ENCODE assay signal across 8 cellular contexts in genomic region chr17:19196382-19197204, GRCh38. TPM values are rescaled to one million over a fixed set of nuclear protein-coding genes. Genes with fewer than 3 reads are reported as not detected.
A peak's percentile ranks its signal among the peaks of the same experiment; 100 is the strongest.
DNase-seq lines count a peak whose midpoint lies in the region; ATAC-seq and TF ChIP-seq lines count a peak whose summit lies in the region.
"Not testable (repeated sequence)": the region's sequence is repeated elsewhere in the genome, so short reads cannot be mapped to it uniquely, and the experiment has no call there.

No MANE protein-coding gene starts in this region.

- BruUV-seq in Caco-2 (replicated peaks; lab: Mats Ljungman, UMichigan); PC-3 (replicated peaks; lab: Mats Ljungman, UMichigan): not testable (repeated sequence)

- H3K4me3 Mint-ChIP-seq in Caco-2 (ENCODE audit: unreplicated experiment); activated T-cell treated with anti-CD3 and anti-CD28 coated beads, Interleukin-2, amount 50 U/mL, for 72 hours: not testable (repeated sequence)

- peak overlapping the region; percentile 30 for H3K4me3 ChIP-seq in Caco-2 (ENCODE audit: low read depth, low read length)
- H3K4me3 ChIP-seq in PC-3 (ENCODE audit: low read length) = not testable (repeated sequence)
- peak overlapping the region; percentile 36 to 58 (median 47) for H3K4me3 ChIP-seq in esophagus muscularis mucosa

- H4K20me1 ChIP-seq in PC-3 (ENCODE audit: low read length) = not testable (repeated sequence)

- intact Hi-C loops in Caco-2 (cut with micrococcal nuclease; ENCODE audit: unreplicated experiment); PC-3 (cut with micrococcal nuclease); esophagus muscularis mucosa (cut with DNase I): not testable (repeated sequence)

- CTCF ChIA-PET in Caco-2 (lab: Charles Lee); PC-3 (lab: Charles Lee): not testable (repeated sequence)

- not testable (repeated sequence) for TF ChIP-seq CTCF in Caco-2 (IDR thresholded peaks at IDR 0.05; ENCODE audit: insufficient read depth in 1 of 2, low read depth in 1 of 2, low read length in 1 of 2, severe bottlenecking in 1 of 2, unreplicated experiment in 1 of 2); PC-3 (conservative IDR thresholded peaks at IDR 0.05; ENCODE audit: low read depth, low read length)
- TF ChIP-seq CTCF in esophagus muscularis mucosa (IDR thresholded peaks at IDR 0.05) = peak in 1 of 3 experiments; percentile 7

- peak in 1 of 2 experiments; percentile 7 for DNase-seq in Caco-2
- not testable (repeated sequence) for DNase-seq in PC-3; esophagus muscularis mucosa (ENCODE audit: extremely low spot score)
- DNase-seq in activated T-cell treated with anti-CD3 and anti-CD28 coated beads, Interleukin-2, amount 50 U/mL, for 72 hours = peak; percentile 2 to 18
- peak; percentile 5 for DNase-seq in mesenteric fat pad (ENCODE audit: low spot score)
- DNase-seq in stimulated activated CD4-positive, alpha-beta T cell treated with anti-CD3 and anti-CD28 coated beads, Interleukin-4, amount 100 ng/mL, for 4 hours = peak; percentile 1 to 5

- H3F3A ChIP-seq in PC-3 (ENCODE audit: low read length, unreplicated experiment) = not testable (repeated sequence)

- H3K79me2 ChIP-seq in PC-3 (ENCODE audit: low read length) = not testable (repeated sequence)

- not testable (repeated sequence) for H3K4me2 ChIP-seq in PC-3 (ENCODE audit: low read length)

- H3K27ac Mint-ChIP-seq in Caco-2 (ENCODE audit: unreplicated experiment); activated T-cell treated with anti-CD3 and anti-CD28 coated beads, Interleukin-2, amount 50 U/mL, for 72 hours: not testable (repeated sequence)

- no CpG with 5 or more reads among the region's 33 CpGs for WGBS in esophagus muscularis mucosa

- H3K9me3 ChIP-seq in Caco-2; PC-3 (ENCODE audit: low read length); esophagus muscularis mucosa: not testable (repeated sequence)

- not testable (repeated sequence) for H3K36me3 ChIP-seq in Caco-2 (ENCODE audit: control insufficient read depth, insufficient read depth, low read length); PC-3 (ENCODE audit: low read depth, low read length); esophagus muscularis mucosa

- not testable (repeated sequence) for TF ChIP-seq EP300 in esophagus muscularis mucosa (IDR thresholded peaks at IDR 0.05)

- not testable (repeated sequence) for H3K4me1 Mint-ChIP-seq in Caco-2 (ENCODE audit: low read depth, unreplicated experiment); activated T-cell treated with anti-CD3 and anti-CD28 coated beads, Interleukin-2, amount 50 U/mL, for 72 hours (ENCODE audit: low read depth)

- not testable (repeated sequence) for H3K9ac ChIP-seq in PC-3 (ENCODE audit: low read length)

- TF ChIP-seq POLR2A in esophagus muscularis mucosa (IDR thresholded peaks at IDR 0.05; ENCODE audit: low read depth) = not testable (repeated sequence)

- not testable (repeated sequence) for H3K9me2 ChIP-seq in PC-3 (replicated peaks; ENCODE audit: low read length)

- not testable (repeated sequence) for H3K4me1 ChIP-seq in Caco-2; PC-3 (ENCODE audit: insufficient read depth, low read length); esophagus muscularis mucosa

- POLR2A ChIA-PET in Caco-2 (lab: Charles Lee); PC-3 (lab: Charles Lee; ENCODE audit: unreplicated experiment): not testable (repeated sequence)

- not testable (repeated sequence) for H3K36me3 Mint-ChIP-seq in Caco-2 (ENCODE audit: insufficient read depth, unreplicated experiment); activated T-cell treated with anti-CD3 and anti-CD28 coated beads, Interleukin-2, amount 50 U/mL, for 72 hours (ENCODE audit: insufficient read depth in 2 of 2)

- not testable (repeated sequence) for H3K9me3 Mint-ChIP-seq in Caco-2 (ENCODE audit: unreplicated experiment); activated T-cell treated with anti-CD3 and anti-CD28 coated beads, Interleukin-2, amount 50 U/mL, for 72 hours

- peak; percentile 87 for ATAC-seq in GM19452 (IDR thresholded peaks at IDR 0.05; ENCODE audit: unreplicated experiment)
- peak; percentile 80 for ATAC-seq in HG02870 (IDR thresholded peaks at IDR 0.05; ENCODE audit: unreplicated experiment)
- peak; percentile 93 for ATAC-seq in PC-3
- ATAC-seq in activated T-cell treated with anti-CD3 and anti-CD28 coated beads, Interleukin-2, amount 50 U/mL, for 72 hours (replicated peaks in 1 of 2) = peak; percentile 99

- not testable (repeated sequence) for H3K27me3 ChIP-seq in Caco-2 (replicated peaks; ENCODE audit: control insufficient read depth, insufficient read depth, low read length); PC-3 (ENCODE audit: low read length); esophagus muscularis mucosa

- not testable (repeated sequence) for H3K27me3 Mint-ChIP-seq in Caco-2 (ENCODE audit: insufficient read depth, unreplicated experiment); activated T-cell treated with anti-CD3 and anti-CD28 coated beads, Interleukin-2, amount 50 U/mL, for 72 hours (ENCODE audit: low read depth)

- not testable (repeated sequence) for H3K27ac ChIP-seq in PC-3 (ENCODE audit: low read length)
- peak overlapping the region in 3 of 4 donors; percentile 55 to 74 (median 55) for H3K27ac ChIP-seq in esophagus muscularis mucosa (replicated peaks in 1 of 4)

- H2AFZ ChIP-seq in PC-3 (ENCODE audit: low read length) = not testable (repeated sequence)

RNA-seq across cellular contexts. Expression of gene EPN2, which starts 40.6 kb away (rescaled TPM):
- total RNA-seq in Caco-2 (2022) (32.8 and 35.6 TPM in 2 replicates), PC-3 (2014; rRNA removed) (46.4 and 50.6 TPM in 2 replicates), esophagus muscularis mucosa (10 to 100 TPM; 26.5 to 49.2 (median 38.9) TPM), mesenteric fat pad (45.1 TPM)
- total RNA-seq in activated T-cell treated with anti-CD3 and anti-CD28 coated beads, Interleukin-2, amount 50 U/mL, for 72 hours = 1 to 10 TPM; 5.3 to 9.0 TPM
